15 cellular contexts compared by ENCODE assay signal in genomic region chr1:99457381-99458165, GRCh38.
DNase-seq lines count a peak whose midpoint lies in the region; ATAC-seq, FAIRE-seq and TF ChIP-seq lines count a peak whose summit lies in the region.
"Had no signal": no experiment of that assay in that cellular context is flagged by ENCODE, and none has a peak within 500 bp of the region (broad histone marks: within the 10 kb centered on the region; RNA-seq: fewer than 3 reads in every experiment).

No MANE protein-coding gene starts in this region.

- ATAC-seq in A549 (peak; percentile 64 to 72), HG02763 (IDR thresholded peaks at IDR 0.05; ENCODE audit: unreplicated experiment) (no peak), GM19455 (IDR thresholded peaks at IDR 0.05; ENCODE audit: unreplicated experiment) (no peak)
- ATAC-seq in activated T-cell treated with anti-CD3 and anti-CD28 coated beads, Interleukin-2, amount 50 U/mL, for 4 hours, result no peak

- no peak for TF ChIP-seq POLR2A in A549 (IDR thresholded peaks at IDR 0.05; ENCODE audit: low read length)

- no peaks in the 10 kb centered on the region for H3K36me3 Mint-ChIP-seq in activated T-cell treated with anti-CD3 and anti-CD28 coated beads, Interleukin-2, amount 50 U/mL, for 4 hours (ENCODE audit: insufficient read depth)
- H3K36me3 Mint-ChIP-seq in mesothelial cell of epicardium, result no peaks in the 10 kb centered on the region
- H3K36me3 Mint-ChIP-seq: activated CD4-positive, alpha-beta memory T cell treated with anti-CD3 and anti-CD28 coated beads for 36 hours had no signal

- DNase-seq in A549 (ENCODE audit: low read depth in 1 of 2, low spot score in 1 of 2) (peak in 1 of 2 experiments; percentile 31), HFF-Myc (ENCODE audit: extremely low read depth, low read depth) (peak; percentile 75), inferior parietal cortex (ENCODE audit: extremely low spot score) (peak; percentile 42), mesothelial cell of epicardium (ENCODE audit: low spot score in 2 of 2, unreplicated experiment in 2 of 2) (no peak)
- no peak for DNase-seq in activated T-cell treated with anti-CD3 and anti-CD28 coated beads, Interleukin-2, amount 50 U/mL, for 4 hours
- DNase-seq: activated CD4-positive, alpha-beta memory T cell treated with anti-CD3 and anti-CD28 coated beads for 36 hours; activated naive CD4-positive, alpha-beta T cell; AML-193; NCI-H526; T-helper 1 cell had no signal

- peak overlapping the region; percentile 48 for H3K4me2 ChIP-seq in A549
- H3K4me2 ChIP-seq: hepatocyte had no signal

- peaks cover 21% of the 10 kb centered on the region; the same call in 2 of the 3 replicates for H3K4me1 ChIP-seq in A549
- H3K4me1 ChIP-seq: suprapubic skin had no signal

- H3K9me3 Mint-ChIP-seq in activated T-cell treated with anti-CD3 and anti-CD28 coated beads, Interleukin-2, amount 50 U/mL, for 4 hours, result no peaks in the 10 kb centered on the region
- H3K9me3 Mint-ChIP-seq in mesothelial cell of epicardium, result peaks cover 13% of the 10 kb centered on the region
- H3K9me3 Mint-ChIP-seq: activated CD4-positive, alpha-beta memory T cell treated with anti-CD3 and anti-CD28 coated beads for 36 hours had no signal

- POLR2A ChIA-PET in A549 (lab: Yijun Ruan, JAX), result no interaction called here

- FAIRE-seq in A549 (lab: Jason Lieb, UNC), result no peak

- H3K4me3 Mint-ChIP-seq in activated T-cell treated with anti-CD3 and anti-CD28 coated beads, Interleukin-2, amount 50 U/mL, for 4 hours, result no peak overlapping the region
- no peak overlapping the region for H3K4me3 Mint-ChIP-seq in mesothelial cell of epicardium
- H3K4me3 Mint-ChIP-seq: activated CD4-positive, alpha-beta memory T cell treated with anti-CD3 and anti-CD28 coated beads for 36 hours had no signal

- H3K4me1 Mint-ChIP-seq in activated T-cell treated with anti-CD3 and anti-CD28 coated beads, Interleukin-2, amount 50 U/mL, for 4 hours (ENCODE audit: low read depth), result no peaks in the 10 kb centered on the region
- peaks cover 14% of the 10 kb centered on the region for H3K4me1 Mint-ChIP-seq in mesothelial cell of epicardium

- H3K4me3 ChIP-seq in A549 (no peak overlapping the region), HFF-Myc (replicated peaks; ENCODE audit: low read depth, low read length) (no peak overlapping the region)
- H3K4me3 ChIP-seq: hepatocyte, suprapubic skin had no signal

- peaks cover 12% of the 10 kb centered on the region for H3K27me3 Mint-ChIP-seq in activated T-cell treated with anti-CD3 and anti-CD28 coated beads, Interleukin-2, amount 50 U/mL, for 4 hours (ENCODE audit: low read depth)
- H3K27me3 Mint-ChIP-seq in mesothelial cell of epicardium (ENCODE audit: low read depth), result no peaks in the 10 kb centered on the region
- H3K27me3 Mint-ChIP-seq: activated CD4-positive, alpha-beta memory T cell treated with anti-CD3 and anti-CD28 coated beads for 36 hours had no signal

- WGBS in A549 (ENCODE audit: missing lambda C conversion rate), result 17% methylated on average over 4 of the region's 4 CpGs

- TF ChIP-seq RAD21 in A549 (conservative IDR thresholded peaks at IDR 0.05 in 1 of 2, IDR thresholded peaks at IDR 0.05 in 1 of 2), result no peak

- H3K27ac Mint-ChIP-seq in mesothelial cell of epicardium, result no peak overlapping the region
- H3K27ac Mint-ChIP-seq: activated CD4-positive, alpha-beta memory T cell treated with anti-CD3 and anti-CD28 coated beads for 36 hours had no signal

- no peak for TF ChIP-seq EP300 in A549 (IDR thresholded peaks at IDR 0.05)

- CTCF ChIA-PET in A549 (lab: Yijun Ruan, JAX), result no interaction called here

- H3K9me3 ChIP-seq in A549, result no peaks in the 10 kb centered on the region
- H3K9me3 ChIP-seq: suprapubic skin had no signal

- H3K27ac ChIP-seq in A549 (peak overlapping the region; percentile 51 to 58), VCaP (peak overlapping the region; percentile 67)
- H3K27ac ChIP-seq: hepatocyte, suprapubic skin had no signal

- TF ChIP-seq CTCF in A549 (IDR thresholded peaks at IDR 0.05) (no peak), HFF-Myc (IDR thresholded peaks at IDR 0.05; ENCODE audit: low read depth, low read length, missing control alignments) (no peak), VCaP (conservative IDR thresholded peaks at IDR 0.05) (no peak), mesothelial cell of epicardium (IDR thresholded peaks at IDR 0.05; ENCODE audit: unreplicated experiment) (no peak)

TF ChIP-seq in A549, 52 proteins besides CTCF, POLR2A, EP300 and RAD21:
- TF ChIP-seq POLR2AphosphoS2 (conservative IDR thresholded peaks at IDR 0.05; ENCODE audit: low read length), result no peak
- TF ChIP-seq GATA3 (IDR thresholded peaks at IDR 0.05; ENCODE audit: borderline replicate concordance), result peak; percentile 45; the same call in 1 of the 2 replicates
- no peak for TF ChIP-seq E2F6 (IDR thresholded peaks at IDR 0.05; ENCODE audit: borderline replicate concordance, low read depth)
- TF ChIP-seq RCOR1 (IDR thresholded peaks at IDR 0.05; ENCODE audit: low read depth, low read length), result no peak
- no peak for TF ChIP-seq FOSL2 (IDR thresholded peaks at IDR 0.05)
- TF ChIP-seq FOSL2 (CRISPR knock-in tag; IDR thresholded peaks at IDR 0.05), result 0 out of 2 replicates have a peak, but pooled peaks have one; percentile 24
- TF ChIP-seq ATOH8 (CRISPR knock-in tag; IDR thresholded peaks at IDR 0.05; ENCODE audit: low read depth), result no peak

Comparison
In these comparisons a context has a peak if more than half of its experiments do, and no peak if none do; other contexts are left out.
1. ATAC-seq: peak in A549 (2 of 2); none in activated T-cell treated with anti-CD3 and anti-CD28 coated beads, Interleukin-2, amount 50 U/mL, for 4 hours (0 of 2), HG02763 (single experiment) and GM19455 (single experiment).
2. DNase-seq: peak in HFF-Myc (single experiment) and inferior parietal cortex (single experiment); none in activated T-cell treated with anti-CD3 and anti-CD28 coated beads, Interleukin-2, amount 50 U/mL, for 4 hours (single experiment) and mesothelial cell of epicardium (0 of 2).